ENCODE assay signal across 8 cellular contexts in the genomic region with DNA sequence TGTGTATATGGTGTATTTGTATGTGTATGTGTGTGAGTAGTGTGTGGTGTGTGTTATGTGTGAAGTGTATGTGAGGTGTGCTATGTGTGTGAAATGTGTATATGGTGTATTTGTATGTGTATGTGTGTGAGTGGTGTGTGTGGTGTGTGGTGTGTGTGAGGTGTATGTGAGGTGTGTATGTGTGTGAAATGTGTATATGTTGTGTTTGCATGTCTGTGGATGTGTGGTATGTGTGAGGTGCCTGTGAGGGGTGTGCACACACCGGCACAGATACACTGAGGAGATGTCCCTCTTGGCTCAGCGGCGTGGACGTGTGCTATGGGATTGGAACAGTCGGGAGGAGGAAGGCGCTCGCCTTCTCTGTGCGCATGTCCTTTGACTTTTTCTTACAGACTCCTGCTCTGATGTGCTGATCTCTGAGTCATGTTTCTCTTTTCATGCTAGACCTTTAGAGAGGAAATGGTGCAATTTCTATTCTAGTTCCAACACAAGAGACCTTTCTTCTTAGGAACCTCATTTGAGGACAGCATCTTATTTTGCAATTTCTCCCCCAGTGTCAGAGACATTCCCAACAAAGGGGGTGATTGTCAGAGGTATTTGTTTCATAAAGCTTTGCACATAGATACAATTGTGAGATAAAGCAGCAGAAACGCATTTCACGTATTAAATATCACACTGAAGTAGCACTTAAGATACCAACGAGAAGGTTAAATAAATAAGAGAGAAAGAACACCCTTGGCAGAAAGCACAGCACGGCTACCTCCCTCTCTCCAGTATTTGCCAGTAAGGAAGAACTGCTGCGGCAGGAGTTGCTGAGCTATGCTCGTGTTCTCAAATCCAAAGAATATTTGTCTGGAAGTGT. TPM values are rescaled to one million over a fixed set of nuclear protein-coding genes. Genes with fewer than 3 reads are reported as not detected.
DNase-seq lines count a peak whose midpoint lies in the region; ATAC-seq and TF ChIP-seq lines count a peak whose summit lies in the region.

No MANE protein-coding gene starts in this region.

- no peaks in the 10 kb centered on the region for H3K27me3 ChIP-seq in thymus (ENCODE audit: control insufficient read depth, insufficient read depth)

- no peaks in the 10 kb centered on the region for H3K9me3 Mint-ChIP-seq in progenitor cell of endocrine pancreas (ENCODE audit: low read depth)

- H3K4me1 Mint-ChIP-seq in progenitor cell of endocrine pancreas (ENCODE audit: low read depth): peaks cover 4% of the 10 kb centered on the region

- ATAC-seq in HG03342 (IDR thresholded peaks at IDR 0.05; ENCODE audit: unreplicated experiment) (no peak), HG02970 (IDR thresholded peaks at IDR 0.05; ENCODE audit: low FRiP score, unreplicated experiment) (no peak)

- no peak overlapping the region for H3K4me3 Mint-ChIP-seq in progenitor cell of endocrine pancreas (ENCODE audit: low read depth)

- DNase-seq in EL: peak; percentile 78
- DNase-seq in NCI-H1092 treated with DMSO at 0.1 percent for 48 hours (lab: John Stamatoyannopoulos, UW): peak; percentile 87
- DNase-seq in hepatic stellate cell (ENCODE audit: low spot score): peak; percentile 85
- no peak for DNase-seq in progenitor cell of endocrine pancreas (ENCODE audit: low spot score, unreplicated experiment)

- H3K4me3 ChIP-seq in WI38 (ENCODE audit: low read depth, low read length) (peak overlapping the region; percentile 53), thymus (ENCODE audit: low read length) (no peak overlapping the region)

- peak overlapping the region; percentile 46 for H3K27ac ChIP-seq in thymus (ENCODE audit: low read depth)

- no peaks in the 10 kb centered on the region for H3K36me3 ChIP-seq in thymus (ENCODE audit: control insufficient read depth, insufficient read depth)

- H3K9me3 ChIP-seq in thymus (ENCODE audit: control insufficient read depth): no peaks in the 10 kb centered on the region

- no peaks in the 10 kb centered on the region for H3K36me3 Mint-ChIP-seq in progenitor cell of endocrine pancreas (ENCODE audit: insufficient read depth)

- H3K4me1 ChIP-seq in thymus (ENCODE audit: control insufficient read depth, insufficient read depth, low read length): no peaks in the 10 kb centered on the region

- no peak overlapping the region for H3K27ac Mint-ChIP-seq in progenitor cell of endocrine pancreas

- no peaks in the 10 kb centered on the region for H3K27me3 Mint-ChIP-seq in progenitor cell of endocrine pancreas

- 82% methylated on average over 14 of the region's 14 CpGs for WGBS in thymus

- TF ChIP-seq CTCF in WI38 (IDR thresholded peaks at IDR 0.05; ENCODE audit: low read depth, low read length) (no peak), progenitor cell of endocrine pancreas (IDR thresholded peaks at IDR 0.05; ENCODE audit: unreplicated experiment) (no peak)

RNA-seq across cellular contexts. Expression of a gene that starts 11.3 kb away (rescaled TPM):
- 7.6 TPM for polyA plus RNA-seq in thymus
- 19.0 and 28.1 TPM in 2 replicates for total RNA-seq in progenitor cell of endocrine pancreas
